ENCODE assay signal across 1 cellular context in genomic region chr12:19129486-19130223, GRCh38.
TF ChIP-seq lines count a peak whose summit lies in the region.

Gene PLEKHA5 (plus strand): TSS chr12:19129733. CDS start chr12:19129800, 67 bp downstream.

TF ChIP-seq in HepG2, 621 proteins besides CTCF, POLR2A, EP300 and RAD21 (continued from another document and continues in another):
- no peak for TF ChIP-seq BCLAF1 (IDR thresholded peaks at IDR 0.05)
- TF ChIP-seq, protein P1, sequence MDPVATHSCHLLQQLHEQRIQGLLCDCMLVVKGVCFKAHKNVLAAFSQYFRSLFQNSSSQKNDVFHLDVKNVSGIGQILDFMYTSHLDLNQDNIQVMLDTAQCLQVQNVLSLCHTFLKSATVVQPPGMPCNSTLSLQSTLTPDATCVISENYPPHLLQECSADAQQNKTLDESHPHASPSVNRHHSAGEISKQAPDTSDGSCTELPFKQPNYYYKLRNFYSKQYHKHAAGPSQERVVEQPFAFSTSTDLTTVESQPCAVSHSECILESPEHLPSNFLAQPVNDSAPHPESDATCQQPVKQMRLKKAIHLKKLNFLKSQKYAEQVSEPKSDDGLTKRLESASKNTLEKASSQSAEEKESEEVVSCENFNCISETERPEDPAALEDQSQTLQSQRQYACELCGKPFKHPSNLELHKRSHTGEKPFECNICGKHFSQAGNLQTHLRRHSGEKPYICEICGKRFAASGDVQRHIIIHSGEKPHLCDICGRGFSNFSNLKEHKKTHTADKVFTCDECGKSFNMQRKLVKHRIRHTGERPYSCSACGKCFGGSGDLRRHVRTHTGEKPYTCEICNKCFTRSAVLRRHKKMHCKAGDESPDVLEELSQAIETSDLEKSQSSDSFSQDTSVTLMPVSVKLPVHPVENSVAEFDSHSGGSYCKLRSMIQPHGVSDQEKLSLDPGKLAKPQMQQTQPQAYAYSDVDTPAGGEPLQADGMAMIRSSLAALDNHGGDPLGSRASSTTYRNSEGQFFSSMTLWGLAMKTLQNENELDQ (CRISPR knock-in tag; IDR thresholded peaks at IDR 0.05; ENCODE audit: borderline replicate concordance) = no peak
- no peak for TF ChIP-seq ZNF615 (CRISPR knock-in tag; IDR thresholded peaks at IDR 0.05; ENCODE audit: borderline replicate concordance)
- no peak for TF ChIP-seq MIER3 (CRISPR knock-in tag; IDR thresholded peaks at IDR 0.05; ENCODE audit: borderline replicate concordance)
- no peak for TF ChIP-seq JARID2 (CRISPR knock-in tag; IDR thresholded peaks at IDR 0.05; ENCODE audit: insufficient replicate concordance)
- TF ChIP-seq MAX (IDR thresholded peaks at IDR 0.05) = peak; percentile 7; the same call in 1 of the 2 replicates
- TF ChIP-seq ZNF839 (CRISPR knock-in tag; IDR thresholded peaks at IDR 0.05; ENCODE audit: borderline replicate concordance) = no peak
- no peak for TF ChIP-seq THAP7 (CRISPR knock-in tag; IDR thresholded peaks at IDR 0.05)
- no peak; the same call in 1 of the 2 replicates for TF ChIP-seq NFKB2 (CRISPR knock-in tag; IDR thresholded peaks at IDR 0.05; ENCODE audit: borderline replicate concordance)
- TF ChIP-seq ZNF577 (CRISPR knock-in tag; IDR thresholded peaks at IDR 0.05; ENCODE audit: borderline replicate concordance, low read depth) = no peak
- no peak for TF ChIP-seq ZNF557 (CRISPR knock-in tag; IDR thresholded peaks at IDR 0.05)
- no peak for TF ChIP-seq PRDM4 (CRISPR knock-in tag; IDR thresholded peaks at IDR 0.05; ENCODE audit: borderline replicate concordance)
- TF ChIP-seq, protein P2, sequence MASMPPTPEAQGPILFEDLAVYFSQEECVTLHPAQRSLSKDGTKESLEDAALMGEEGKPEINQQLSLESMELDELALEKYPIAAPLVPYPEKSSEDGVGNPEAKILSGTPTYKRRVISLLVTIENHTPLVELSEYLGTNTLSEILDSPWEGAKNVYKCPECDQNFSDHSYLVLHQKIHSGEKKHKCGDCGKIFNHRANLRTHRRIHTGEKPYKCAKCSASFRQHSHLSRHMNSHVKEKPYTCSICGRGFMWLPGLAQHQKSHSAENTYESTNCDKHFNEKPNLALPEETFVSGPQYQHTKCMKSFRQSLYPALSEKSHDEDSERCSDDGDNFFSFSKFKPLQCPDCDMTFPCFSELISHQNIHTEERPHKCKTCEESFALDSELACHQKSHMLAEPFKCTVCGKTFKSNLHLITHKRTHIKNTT (CRISPR knock-in tag; IDR thresholded peaks at IDR 0.05) = no peak
- TF ChIP-seq PBX3 (CRISPR knock-in tag; IDR thresholded peaks at IDR 0.05; ENCODE audit: borderline replicate concordance) = no peak
- TF ChIP-seq NFE2L1 (CRISPR knock-in tag; IDR thresholded peaks at IDR 0.05; ENCODE audit: borderline replicate concordance) = no peak
- no peak for TF ChIP-seq ZNF484 (CRISPR knock-in tag; IDR thresholded peaks at IDR 0.05; ENCODE audit: borderline replicate concordance, low read depth)
- TF ChIP-seq, protein P3, sequence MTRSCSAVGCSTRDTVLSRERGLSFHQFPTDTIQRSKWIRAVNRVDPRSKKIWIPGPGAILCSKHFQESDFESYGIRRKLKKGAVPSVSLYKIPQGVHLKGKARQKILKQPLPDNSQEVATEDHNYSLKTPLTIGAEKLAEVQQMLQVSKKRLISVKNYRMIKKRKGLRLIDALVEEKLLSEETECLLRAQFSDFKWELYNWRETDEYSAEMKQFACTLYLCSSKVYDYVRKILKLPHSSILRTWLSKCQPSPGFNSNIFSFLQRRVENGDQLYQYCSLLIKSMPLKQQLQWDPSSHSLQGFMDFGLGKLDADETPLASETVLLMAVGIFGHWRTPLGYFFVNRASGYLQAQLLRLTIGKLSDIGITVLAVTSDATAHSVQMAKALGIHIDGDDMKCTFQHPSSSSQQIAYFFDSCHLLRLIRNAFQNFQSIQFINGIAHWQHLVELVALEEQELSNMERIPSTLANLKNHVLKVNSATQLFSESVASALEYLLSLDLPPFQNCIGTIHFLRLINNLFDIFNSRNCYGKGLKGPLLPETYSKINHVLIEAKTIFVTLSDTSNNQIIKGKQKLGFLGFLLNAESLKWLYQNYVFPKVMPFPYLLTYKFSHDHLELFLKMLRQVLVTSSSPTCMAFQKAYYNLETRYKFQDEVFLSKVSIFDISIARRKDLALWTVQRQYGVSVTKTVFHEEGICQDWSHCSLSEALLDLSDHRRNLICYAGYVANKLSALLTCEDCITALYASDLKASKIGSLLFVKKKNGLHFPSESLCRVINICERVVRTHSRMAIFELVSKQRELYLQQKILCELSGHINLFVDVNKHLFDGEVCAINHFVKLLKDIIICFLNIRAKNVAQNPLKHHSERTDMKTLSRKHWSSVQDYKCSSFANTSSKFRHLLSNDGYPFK (CRISPR knock-in tag; IDR thresholded peaks at IDR 0.05; ENCODE audit: borderline replicate concordance) = no peak
- TF ChIP-seq, protein P4, sequence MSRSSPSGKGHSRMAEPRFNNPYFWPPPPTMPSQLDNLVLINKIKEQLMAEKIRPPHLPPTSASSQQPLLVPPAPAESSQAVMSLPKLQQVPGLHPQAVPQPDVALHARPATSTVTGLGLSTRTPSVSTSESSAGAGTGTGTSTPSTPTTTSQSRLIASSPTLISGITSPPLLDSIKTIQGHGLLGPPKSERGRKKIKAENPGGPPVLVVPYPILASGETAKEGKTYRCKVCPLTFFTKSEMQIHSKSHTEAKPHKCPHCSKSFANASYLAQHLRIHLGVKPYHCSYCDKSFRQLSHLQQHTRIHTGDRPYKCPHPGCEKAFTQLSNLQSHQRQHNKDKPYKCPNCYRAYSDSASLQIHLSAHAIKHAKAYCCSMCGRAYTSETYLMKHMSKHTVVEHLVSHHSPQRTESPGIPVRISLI (CRISPR knock-in tag; IDR thresholded peaks at IDR 0.05; ENCODE audit: borderline replicate concordance) = no peak
- no peak for TF ChIP-seq HOXA9 (CRISPR knock-in tag; IDR thresholded peaks at IDR 0.05; ENCODE audit: borderline replicate concordance)
- TF ChIP-seq, protein P5, sequence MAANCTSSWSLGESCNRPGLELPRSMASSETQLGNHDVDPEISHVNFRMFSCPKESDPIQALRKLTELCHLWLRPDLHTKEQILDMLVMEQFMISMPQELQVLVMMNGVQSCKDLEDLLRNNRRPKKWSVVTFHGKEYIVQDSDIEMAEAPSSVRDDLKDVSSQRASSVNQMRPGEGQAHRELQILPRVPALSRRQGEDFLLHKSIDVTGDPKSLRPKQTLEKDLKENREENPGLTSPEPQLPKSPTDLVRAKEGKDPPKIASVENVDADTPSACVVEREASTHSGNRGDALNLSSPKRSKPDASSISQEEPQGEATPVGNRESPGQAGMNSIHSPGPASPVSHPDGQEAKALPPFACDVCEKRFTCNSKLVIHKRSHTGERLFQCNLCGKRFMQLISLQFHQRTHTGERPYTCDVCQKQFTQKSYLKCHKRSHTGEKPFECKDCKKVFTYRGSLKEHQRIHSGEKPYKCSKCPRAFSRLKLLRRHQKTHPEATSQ (CRISPR knock-in tag; IDR thresholded peaks at IDR 0.05; ENCODE audit: borderline replicate concordance) = no peak
- no peak for TF ChIP-seq ZNF567 (CRISPR knock-in tag; IDR thresholded peaks at IDR 0.05; ENCODE audit: borderline replicate concordance)
- no peak for TF ChIP-seq SOX13 (IDR thresholded peaks at IDR 0.05)
- TF ChIP-seq SOX13 (CRISPR knock-in tag; conservative IDR thresholded peaks at IDR 0.05 in 1 of 2, IDR thresholded peaks at IDR 0.05 in 1 of 2) = no peak
- TF ChIP-seq ATAD3A (CRISPR knock-in tag; IDR thresholded peaks at IDR 0.05) = no peak
- peak; percentile 47; the same call in 1 of the 2 replicates for TF ChIP-seq HDAC1 (CRISPR knock-in tag; IDR thresholded peaks at IDR 0.05)
- no peak for TF ChIP-seq ATF7 (IDR thresholded peaks at IDR 0.05)
- TF ChIP-seq ATF7 (CRISPR knock-in tag; IDR thresholded peaks at IDR 0.05) = no peak
- no peak for TF ChIP-seq ZNF550 (CRISPR knock-in tag; IDR thresholded peaks at IDR 0.05; ENCODE audit: borderline replicate concordance)
- no peak for TF ChIP-seq FOXP1 (IDR thresholded peaks at IDR 0.05)
- no peak for TF ChIP-seq FOXP1 (CRISPR knock-in tag; IDR thresholded peaks at IDR 0.05)
- no peak for TF ChIP-seq KDM5A (IDR thresholded peaks at IDR 0.05; ENCODE audit: borderline replicate concordance, low read length)
- no peak for TF ChIP-seq CBFB (CRISPR knock-in tag; IDR thresholded peaks at IDR 0.05)
- TF ChIP-seq, protein P6, sequence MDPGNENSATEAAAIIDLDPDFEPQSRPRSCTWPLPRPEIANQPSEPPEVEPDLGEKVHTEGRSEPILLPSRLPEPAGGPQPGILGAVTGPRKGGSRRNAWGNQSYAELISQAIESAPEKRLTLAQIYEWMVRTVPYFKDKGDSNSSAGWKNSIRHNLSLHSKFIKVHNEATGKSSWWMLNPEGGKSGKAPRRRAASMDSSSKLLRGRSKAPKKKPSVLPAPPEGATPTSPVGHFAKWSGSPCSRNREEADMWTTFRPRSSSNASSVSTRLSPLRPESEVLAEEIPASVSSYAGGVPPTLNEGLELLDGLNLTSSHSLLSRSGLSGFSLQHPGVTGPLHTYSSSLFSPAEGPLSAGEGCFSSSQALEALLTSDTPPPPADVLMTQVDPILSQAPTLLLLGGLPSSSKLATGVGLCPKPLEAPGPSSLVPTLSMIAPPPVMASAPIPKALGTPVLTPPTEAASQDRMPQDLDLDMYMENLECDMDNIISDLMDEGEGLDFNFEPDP (CRISPR knock-in tag; conservative IDR thresholded peaks at IDR 0.05) = no peak
- TF ChIP-seq ZNF274 (CRISPR knock-in tag; IDR thresholded peaks at IDR 0.05) = peak; percentile 45; the same call in 1 of the 2 replicates
- TF ChIP-seq TCF7 (IDR thresholded peaks at IDR 0.05; ENCODE audit: low read depth) = no peak
- no peak for TF ChIP-seq PHF5A (CRISPR knock-in tag; IDR thresholded peaks at IDR 0.05; ENCODE audit: low read depth, unreplicated experiment)
- no peak; the same call in 1 of the 2 replicates for TF ChIP-seq PHF21A (CRISPR knock-in tag; IDR thresholded peaks at IDR 0.05)
